In genomic region chr1:13763991-13764390, GRCh38 we compare ENCODE assay signal across 20 cellular contexts.
DNase-seq lines count a peak whose midpoint lies in the region; ATAC-seq, FAIRE-seq and TF ChIP-seq lines count a peak whose summit lies in the region.
"Had no signal": no experiment of that assay in that cellular context is flagged by ENCODE, and none has a peak within 500 bp of the region (broad histone marks: within the 10 kb centered on the region; RNA-seq: fewer than 3 reads in every experiment).

No MANE protein-coding gene starts in this region.

- peaks cover 3% of the 10 kb centered on the region for H3K36me3 ChIP-seq in CD8-positive, alpha-beta T cell (ENCODE audit: insufficient read depth, low read length)
- H3K36me3 ChIP-seq in HUES64 (ENCODE audit: insufficient read depth, low read length) (no peaks in the 10 kb centered on the region), GM12878 (ENCODE audit: control insufficient read depth in 2 of 2, insufficient read depth in 2 of 2, low read length in 1 of 2) (peaks cover 5 to 11% of the 10 kb centered on the region in 2 experiments; a peak in 3 of 4 replicates)

- peak in 2 of 7 experiments; percentile 32 to 35 for DNase-seq in CD8-positive, alpha-beta T cell
- no peak for DNase-seq in GM12878 (ENCODE audit: low read depth, low spot score)
- no peak for DNase-seq in lower leg skin (ENCODE audit: low spot score in 2 of 2)
- no peak for DNase-seq in HT-29 (ENCODE audit: low spot score)
- no peak for DNase-seq in DMS79 treated with DMSO at 0.1 percent for 48 hours (lab: John Stamatoyannopoulos, UW)
- DNase-seq: activated CD4-positive, alpha-beta T cell treated with anti-CD3 and anti-CD28 coated beads for 48 hours; activated T-cell treated with anti-CD3 and anti-CD28 coated beads, Interleukin-2, amount 50 U/mL, for 4 hours; DMS153; esophagus squamous epithelium; glutamatergic neuron; left ventricle myocardium superior; NCI-H1694; NCI-H226; psoas muscle; testis had no signal

- no peak overlapping the region for H3K27ac ChIP-seq in CD8-positive, alpha-beta T cell (ENCODE audit: low read depth, low read length)
- H3K27ac ChIP-seq in HUES64 (ENCODE audit: low read depth, low read length) (no peak overlapping the region; the same call in 1 of the 2 replicates), GM12878 (ENCODE audit: control insufficient read depth, insufficient read depth) (no peak overlapping the region)
- H3K27ac ChIP-seq: esophagus squamous epithelium, psoas muscle, testis had no signal

- SMC1A ChIA-PET in GM12878 (lab: Charles Lee; ENCODE audit: uncharacterized antibody, unreplicated experiment), result interaction anchor here (0.8 to 1.4 kb wide), 2 partner anchors 14 to 39 kb away, joined by 3 to 5 read pairs; no protein-coding TSS in a partner anchor

- RAD21 ChIA-PET in GM12878 (lab: Charles Lee; ENCODE audit: unreplicated experiment), result no interaction called here

- H3K27me3 Mint-ChIP-seq in CD8-positive, alpha-beta T cell (ENCODE audit: low read depth), result no peaks in the 10 kb centered on the region
- H3K27me3 Mint-ChIP-seq in nephron (ENCODE audit: low read depth), result no peaks in the 10 kb centered on the region

- H3K9me3 Mint-ChIP-seq in CD8-positive, alpha-beta T cell, result no peaks in the 10 kb centered on the region
- no peaks in the 10 kb centered on the region for H3K9me3 Mint-ChIP-seq in nephron
- H3K9me3 Mint-ChIP-seq: activated T-cell treated with anti-CD3 and anti-CD28 coated beads, Interleukin-2, amount 50 U/mL, for 4 hours; nephron progenitor cell had no signal

- CTCF ChIA-PET in CD8-positive, alpha-beta T cell (lab: Charles Lee), result interaction anchor here (0.7 to 1.2 kb wide), 4 partner anchors 32 to 98 kb away, joined by 3 to 6 read pairs (median 4); no protein-coding TSS in a partner anchor
- CTCF ChIA-PET in GM12878 (lab: Yijun Ruan, JAX), result interaction anchor here (0.8 kb wide), 1 partner anchor 97 kb away, joined by 3 read pairs; no protein-coding TSS in a partner anchor

- H3K4me3 Mint-ChIP-seq in CD8-positive, alpha-beta T cell, result no peak overlapping the region
- H3K4me3 Mint-ChIP-seq in nephron, result no peak overlapping the region
- H3K4me3 Mint-ChIP-seq: activated T-cell treated with anti-CD3 and anti-CD28 coated beads, Interleukin-2, amount 50 U/mL, for 4 hours; nephron progenitor cell had no signal

- H3K4me1 ChIP-seq in CD8-positive, alpha-beta T cell (ENCODE audit: insufficient read depth, low read length), result peaks cover 58% of the 10 kb centered on the region
- H3K4me1 ChIP-seq in HUES64 (ENCODE audit: insufficient read depth, low read length), result peaks cover 60% of the 10 kb centered on the region
- H3K4me1 ChIP-seq in GM12878 (ENCODE audit: control insufficient read depth, insufficient read depth, low read length), result no peaks in the 10 kb centered on the region

- H3K9ac ChIP-seq in HUES64 (ENCODE audit: low read depth, low read length) (no peak overlapping the region), GM12878 (ENCODE audit: control insufficient read depth, insufficient read depth, low read length) (no peak overlapping the region)

- BruUV-seq in GM12878 (replicated peaks; lab: Mats Ljungman, UMichigan), result no TSS peak

- no peaks in the 10 kb centered on the region for H3K27me3 ChIP-seq in CD8-positive, alpha-beta T cell (ENCODE audit: insufficient read depth, low read length)
- H3K27me3 ChIP-seq in HUES64 (ENCODE audit: insufficient read depth, low read length), result no peaks in the 10 kb centered on the region
- H3K27me3 ChIP-seq in GM12878 (replicated peaks in 1 of 2; ENCODE audit: control insufficient read depth in 2 of 2, insufficient read depth in 2 of 2, low read length in 1 of 2), result no peaks in the 10 kb centered on the region
- H3K27me3 ChIP-seq: esophagus squamous epithelium, MG63, testis had no signal

- no peak for TF ChIP-seq POLR2A in GM12878 (IDR thresholded peaks at IDR 0.05; ENCODE audit: low read depth, low read length)
- TF ChIP-seq POLR2A in lower leg skin (IDR thresholded peaks at IDR 0.05), result no peak

- FAIRE-seq in GM12878 (lab: Jason Lieb, UNC), result no peak
- FAIRE-seq: bronchial epithelial cell had no signal

- POLR2A ChIA-PET in CD8-positive, alpha-beta T cell (lab: Charles Lee), result interaction anchor here (2.0 kb wide), 1 partner anchor 15 kb away, joined by 12 read pairs; no protein-coding TSS in a partner anchor
- POLR2A ChIA-PET in GM12878 (lab: Charles Lee), result no interaction called here

- no peak for TF ChIP-seq CTCF in CD8-positive, alpha-beta T cell (IDR thresholded peaks at IDR 0.05)
- no peak for TF ChIP-seq CTCF in GM12878 (IDR thresholded peaks at IDR 0.05 in 2 of 3, conservative IDR thresholded peaks at IDR 0.05 in 1 of 3; ENCODE audit: control insufficient read depth in 2 of 3, extremely low read depth in 1 of 3, insufficient read depth in 1 of 3, low read depth in 3 of 3, low read length in 3 of 3)
- no peak for TF ChIP-seq CTCF in nephron (IDR thresholded peaks at IDR 0.05; ENCODE audit: unreplicated experiment in 3 of 3)
- no peak for TF ChIP-seq CTCF in lower leg skin (IDR thresholded peaks at IDR 0.05)

- H3K4me1 Mint-ChIP-seq in CD8-positive, alpha-beta T cell (ENCODE audit: low read depth), result peaks cover 84% of the 10 kb centered on the region
- H3K4me1 Mint-ChIP-seq in nephron, result peaks cover 72% of the 10 kb centered on the region

- peak overlapping the region; percentile 28 for H3K27ac Mint-ChIP-seq in CD8-positive, alpha-beta T cell
- H3K27ac Mint-ChIP-seq in nephron, result peak overlapping the region in 2 of 3 experiments; percentile 37 to 51
- H3K27ac Mint-ChIP-seq: nephron progenitor cell had no signal

- peaks cover 5% of the 10 kb centered on the region; the same call in 1 of the 2 replicates for H4K20me1 ChIP-seq in GM12878 (ENCODE audit: control insufficient read depth, insufficient read depth)

- no peak overlapping the region for H2AFZ ChIP-seq in GM12878 (ENCODE audit: control insufficient read depth, low read depth, low read length)

- no peaks in the 10 kb centered on the region for H3K9me3 ChIP-seq in CD8-positive, alpha-beta T cell (ENCODE audit: low read length)
- no peaks in the 10 kb centered on the region for H3K9me3 ChIP-seq in HUES64 (ENCODE audit: insufficient read depth, low read depth, low read length)
- no peaks in the 10 kb centered on the region for H3K9me3 ChIP-seq in GM12878 (replicated peaks; ENCODE audit: control insufficient read depth, insufficient read depth, low read length)
- H3K9me3 ChIP-seq: esophagus squamous epithelium, MG63, psoas muscle, testis had no signal

- TF ChIP-seq EP300 in GM12878 (IDR thresholded peaks at IDR 0.05; ENCODE audit: borderline replicate concordance in 1 of 2, control insufficient read depth in 1 of 2, low read depth in 2 of 2, low read length in 2 of 2), result no peak

- WGBS in HUES64, result 71% methylated on average over 5 of the region's 6 CpGs
- 58% methylated on average over 6 of the region's 6 CpGs for WGBS in GM12878 (ENCODE audit: insufficient coverage, insufficient replicate concordance, low lambda C conversion rate, missing lambda C conversion rate)
- 49 to 53% methylated on average over 6 of the region's 6 CpGs for WGBS in lower leg skin, 2 donors

- H3K4me3 ChIP-seq in CD8-positive, alpha-beta T cell (ENCODE audit: low read depth, low read length), result no peak overlapping the region
- H3K4me3 ChIP-seq in HUES64 (ENCODE audit: low read length) (0 out of 2 replicates have a peak overlapping the region, but pooled peaks have one; percentile 12), GM12878 (no peak overlapping the region), lower leg skin (ENCODE audit: low read depth, poor library complexity, severe bottlenecking) (no peak overlapping the region)
- H3K4me3 ChIP-seq: esophagus squamous epithelium, MG63, psoas muscle, testis had no signal

- peak; percentile 52 for ATAC-seq in CD8-positive, alpha-beta T cell
- 0 out of 3 replicates have a peak, but pooled peaks have one; percentile 32 for ATAC-seq in GM12878
- ATAC-seq: activated T-cell treated with anti-CD3 and anti-CD28 coated beads, Interleukin-2, amount 50 U/mL, for 4 hours; psoas muscle had no signal

- in situ Hi-C loops in GM12878 (cut with MboI), result no loop called here

- no peak overlapping the region for H3K4me2 ChIP-seq in GM12878 (ENCODE audit: control insufficient read depth, insufficient read depth)

- peaks cover 92% of the 10 kb centered on the region for H3K79me2 ChIP-seq in GM12878 (ENCODE audit: control insufficient read depth, insufficient read depth, low read length)

- intact Hi-C loops in CD8-positive, alpha-beta T cell (cut with DNase I, micrococcal nuclease), result no loop called here
- intact Hi-C loops in GM12878 (cut with micrococcal nuclease; ENCODE audit: unreplicated experiment) (no loop called here), lower leg skin (cut with DNase I; ENCODE audit: low total_unique reads) (no loop called here)

- TF ChIP-seq RAD21 in GM12878 (IDR thresholded peaks at IDR 0.05; ENCODE audit: insufficient read depth, low read depth, low read length), result no peak

- H3K36me3 Mint-ChIP-seq in CD8-positive, alpha-beta T cell, result peaks cover 41% of the 10 kb centered on the region
- H3K36me3 Mint-ChIP-seq in nephron (ENCODE audit: low read depth), result peaks cover 7% of the 10 kb centered on the region

TF ChIP-seq in GM12878, 131 proteins besides CTCF, POLR2A, EP300 and RAD21 (continues in another document):
- TF ChIP-seq NFYA (IDR thresholded peaks at IDR 0.05; ENCODE audit: borderline replicate concordance, low read depth, low read length) (no peak), BMI1 (IDR thresholded peaks at IDR 0.05; ENCODE audit: borderline replicate concordance) (no peak), PAX5 (IDR thresholded peaks at IDR 0.05; ENCODE audit: borderline replicate concordance, low read depth, low read length) (no peak), EED (IDR thresholded peaks at IDR 0.05; ENCODE audit: low read depth) (no peak), CBFB (IDR thresholded peaks at IDR 0.05; ENCODE audit: low read depth) (no peak), ZNF384 (IDR thresholded peaks at IDR 0.05; ENCODE audit: borderline replicate concordance, low read depth, low read length) (no peak), KLF5 (IDR thresholded peaks at IDR 0.05; ENCODE audit: partially characterized antibody) (no peak), EGR1 (IDR thresholded peaks at IDR 0.05; ENCODE audit: borderline replicate concordance in 1 of 2, low read depth in 2 of 2, low read length in 2 of 2) (no peak), RFX5 (IDR thresholded peaks at IDR 0.05; ENCODE audit: low read depth, low read length) (no peak), YBX1 (IDR thresholded peaks at IDR 0.05) (no peak), ATF7 (IDR thresholded peaks at IDR 0.05; ENCODE audit: low read depth) (no peak)
- TF ChIP-seq, protein P1, sequence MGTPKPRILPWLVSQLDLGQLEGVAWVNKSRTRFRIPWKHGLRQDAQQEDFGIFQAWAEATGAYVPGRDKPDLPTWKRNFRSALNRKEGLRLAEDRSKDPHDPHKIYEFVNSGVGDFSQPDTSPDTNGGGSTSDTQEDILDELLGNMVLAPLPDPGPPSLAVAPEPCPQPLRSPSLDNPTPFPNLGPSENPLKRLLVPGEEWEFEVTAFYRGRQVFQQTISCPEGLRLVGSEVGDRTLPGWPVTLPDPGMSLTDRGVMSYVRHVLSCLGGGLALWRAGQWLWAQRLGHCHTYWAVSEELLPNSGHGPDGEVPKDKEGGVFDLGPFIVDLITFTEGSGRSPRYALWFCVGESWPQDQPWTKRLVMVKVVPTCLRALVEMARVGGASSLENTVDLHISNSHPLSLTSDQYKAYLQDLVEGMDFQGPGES (IDR thresholded peaks at IDR 0.05), result no peak
